ENCODE assay signal across 24 cellular contexts in the genomic region with DNA sequence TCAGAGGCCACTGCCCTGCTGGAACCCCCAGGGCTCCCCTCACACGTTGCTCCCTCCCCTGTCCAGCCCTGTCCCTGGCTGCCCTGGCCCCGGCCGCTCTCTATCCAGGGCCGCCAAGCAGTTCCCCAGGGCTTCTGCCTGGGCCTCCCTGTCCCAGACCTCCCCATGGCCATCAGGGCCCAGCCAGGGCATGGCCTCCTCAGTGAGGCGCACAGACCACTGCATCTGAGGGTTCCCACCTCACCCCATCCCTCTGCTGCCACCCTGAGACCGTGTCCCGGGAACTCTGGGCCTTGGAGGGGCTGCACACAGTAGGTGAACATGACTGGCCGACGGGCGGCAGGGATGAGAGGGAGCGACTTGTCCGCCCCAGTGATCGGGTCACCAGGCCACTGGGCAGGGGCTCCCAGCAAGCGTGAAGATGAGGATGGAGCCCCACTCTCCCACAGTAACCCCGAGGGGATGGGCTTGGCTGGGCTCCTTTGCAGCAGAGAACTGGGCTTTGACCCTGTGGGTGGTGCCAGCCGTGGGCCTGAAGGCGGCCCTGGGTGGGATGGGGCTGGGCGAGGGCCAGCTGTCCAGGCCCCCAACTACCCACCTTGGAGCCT.
DNase-seq lines count a peak whose midpoint lies in the region; ATAC-seq and TF ChIP-seq lines count a peak whose summit lies in the region.
"Had no signal": no experiment of that assay in that cellular context is flagged by ENCODE, and none has a peak within 500 bp of the region (broad histone marks: within the 10 kb centered on the region; RNA-seq: fewer than 3 reads in every experiment).

No MANE protein-coding gene starts in this region.

- H3K14ac ChIP-seq in mesenchymal stem cell (ENCODE audit: low read length in 2 of 2), result no peak overlapping the region

- CTCF ChIA-PET in HEK293 (lab: Yijun Ruan, JAX), result no interaction called here

- H3K36me3 ChIP-seq in HEK293 (ENCODE audit: control insufficient read depth in 2 of 2, insufficient read depth in 1 of 2, low read length in 2 of 2), result no peaks in the 10 kb centered on the region
- peaks cover 0 to 71% of the 10 kb centered on the region in 2 experiments for H3K36me3 ChIP-seq in mesenchymal stem cell (ENCODE audit: control insufficient read depth in 1 of 2, insufficient read depth in 2 of 2, low read depth in 1 of 2, low read length in 2 of 2)
- H3K36me3 ChIP-seq: MG63 had no signal

- POLR2A ChIA-PET in HEK293 (lab: Yijun Ruan, JAX), result no interaction called here

- H2BK15ac ChIP-seq in mesenchymal stem cell (ENCODE audit: low read depth, poor library complexity, severe bottlenecking), result no peak overlapping the region

- no peak overlapping the region for H3K18ac ChIP-seq in mesenchymal stem cell (ENCODE audit: low read depth in 1 of 2, low read length in 2 of 2)

- 97% methylated on average over 18 of the region's 18 CpGs for WGBS in mesenchymal stem cell

- H2BK12ac ChIP-seq in mesenchymal stem cell (ENCODE audit: low read length in 2 of 2), result no peak overlapping the region

- no peak overlapping the region for H3K23ac ChIP-seq in mesenchymal stem cell (ENCODE audit: low read length in 2 of 2)

- peak overlapping the region; percentile 77 for H3K27ac Mint-ChIP-seq in stimulated activated naive B cell treated with anti-CD40 and anti-IgM and Interleukin-4, amounts not matched to agents 10 μg/mL and 1 μg/mL and 100 μg/mL, for 72 hours
- H3K27ac Mint-ChIP-seq: CD4-positive, alpha-beta T cell had no signal

- H3K36me3 Mint-ChIP-seq in stimulated activated naive B cell treated with anti-CD40 and anti-IgM and Interleukin-4, amounts not matched to agents 10 μg/mL and 1 μg/mL and 100 μg/mL, for 72 hours, result peaks cover 23 to 52% of the 10 kb centered on the region in 2 donors

- no peak overlapping the region for H3K4me2 ChIP-seq in mesenchymal stem cell (ENCODE audit: low read length, poor library complexity, severe bottlenecking)

- H3K4me3 ChIP-seq in HEK293 (ENCODE audit: low read depth, low read length) (no peak overlapping the region), mesenchymal stem cell (ENCODE audit: insufficient read depth in 1 of 2, low read depth in 1 of 2, low read length in 2 of 2) (no peak overlapping the region)
- H3K4me3 ChIP-seq: BLaER1, MG63 had no signal

- H2BK5ac ChIP-seq in mesenchymal stem cell (ENCODE audit: low read depth, low read length, poor library complexity, severe bottlenecking), result no peak overlapping the region

- no peak overlapping the region for H3K9ac ChIP-seq in mesenchymal stem cell (ENCODE audit: low read length)
- H3K9ac ChIP-seq: BLaER1 had no signal

- H3K4me1 ChIP-seq in HEK293 (ENCODE audit: control insufficient read depth, insufficient read depth, low read length), result no peaks in the 10 kb centered on the region
- H3K4me1 ChIP-seq in mesenchymal stem cell (ENCODE audit: control insufficient read depth, insufficient read depth, low read depth, low read length), result peaks cover 31% of the 10 kb centered on the region

- peak overlapping the region; percentile 52 for H4K91ac ChIP-seq in mesenchymal stem cell (ENCODE audit: low read length)

- H3K27me3 ChIP-seq in mesenchymal stem cell (ENCODE audit: control insufficient read depth in 1 of 2, insufficient read depth in 1 of 2, low read length in 2 of 2), result no peaks in the 10 kb centered on the region
- H3K27me3 ChIP-seq: BLaER1, MG63 had no signal

- H3K4me3 Mint-ChIP-seq in stimulated activated naive B cell treated with anti-CD40 and anti-IgM and Interleukin-4, amounts not matched to agents 10 μg/mL and 1 μg/mL and 100 μg/mL, for 72 hours, result no peak overlapping the region
- H3K4me3 Mint-ChIP-seq: CD4-positive, alpha-beta T cell had no signal

- no peak for DNase-seq in mesenchymal stem cell
- DNase-seq in stimulated activated naive B cell treated with anti-CD40 and anti-IgM and Interleukin-4, amounts not matched to agents 10 μg/mL and 1 μg/mL and 100 μg/mL, for 72 hours, result no peak
- DNase-seq: CD4-positive, alpha-beta T cell; DMS 273 treated with DMSO at 0.1 percent for 48 hours; DMS79 treated with DMSO at 0.1 percent for 48 hours; GF-D8; H7; KG1; MG63; NCI-H1105 treated with DMSO at 0.1 percent for 48 hours; NCI-H146; NCI-H2029; NCI-H446 treated with DMSO at 0.1 percent for 48 hours; NCI-H526; NCI-H82; NK-92 treated with Interleukin-12 subunit alpha and Interleukin-12 subunit beta, amount 100 ng/mL, for 24 hours; RPMI8226; SHP77 treated with DMSO at 0.1 percent for 48 hours had no signal

- no peak for ATAC-seq in stimulated activated naive B cell treated with anti-CD40 and anti-IgM and Interleukin-4, amounts not matched to agents 10 μg/mL and 1 μg/mL and 100 μg/mL, for 72 hours (replicated peaks)
- no peak for ATAC-seq in GM19351 (IDR thresholded peaks at IDR 0.05; ENCODE audit: unreplicated experiment)
- ATAC-seq in HG02885 (IDR thresholded peaks at IDR 0.05; ENCODE audit: poor library complexity, unreplicated experiment), result no peak
- no peak for ATAC-seq in HG03280 (IDR thresholded peaks at IDR 0.05; ENCODE audit: unreplicated experiment)

- peaks cover 40 to 69% of the 10 kb centered on the region in 2 donors for H3K4me1 Mint-ChIP-seq in stimulated activated naive B cell treated with anti-CD40 and anti-IgM and Interleukin-4, amounts not matched to agents 10 μg/mL and 1 μg/mL and 100 μg/mL, for 72 hours

- H3K27ac ChIP-seq in HEK293 (ENCODE audit: extremely low read depth, low read depth, low read length), result no peak overlapping the region
- peak overlapping the region; percentile 10 for H3K27ac ChIP-seq in cingulate gyrus (ENCODE audit: low read depth, low read length)
- H3K27ac ChIP-seq in mesenchymal stem cell (ENCODE audit: low read length, poor library complexity, severe bottlenecking), result no peak overlapping the region
- H3K27ac ChIP-seq: BLaER1 had no signal

- no peak overlapping the region for H2AK5ac ChIP-seq in mesenchymal stem cell (ENCODE audit: low read length, severe bottlenecking)

- no peaks in the 10 kb centered on the region for H3K27me3 Mint-ChIP-seq in stimulated activated naive B cell treated with anti-CD40 and anti-IgM and Interleukin-4, amounts not matched to agents 10 μg/mL and 1 μg/mL and 100 μg/mL, for 72 hours
- H3K27me3 Mint-ChIP-seq: CD4-positive, alpha-beta T cell had no signal

- peaks cover 0 to 3% of the 10 kb centered on the region in 2 donors for H3K9me3 Mint-ChIP-seq in stimulated activated naive B cell treated with anti-CD40 and anti-IgM and Interleukin-4, amounts not matched to agents 10 μg/mL and 1 μg/mL and 100 μg/mL, for 72 hours
- H3K9me3 Mint-ChIP-seq: CD4-positive, alpha-beta T cell had no signal

- no peak for TF ChIP-seq CTCF in HEK293 (tag by site-specific recombination; IDR thresholded peaks at IDR 0.05)

- H3K79me1 ChIP-seq in mesenchymal stem cell (replicated peaks; ENCODE audit: low read length, poor library complexity, severe bottlenecking), result peaks cover 85% of the 10 kb centered on the region

- no peak overlapping the region for H4K8ac ChIP-seq in mesenchymal stem cell (ENCODE audit: low read length)

- H2BK120ac ChIP-seq in mesenchymal stem cell (ENCODE audit: low read depth, low read length), result no peak overlapping the region

- H2AFZ ChIP-seq in mesenchymal stem cell (ENCODE audit: low read depth, low read length), result no peak overlapping the region

- no peak overlapping the region for H3K4ac ChIP-seq in mesenchymal stem cell (ENCODE audit: low read depth in 1 of 2, low read length in 2 of 2)

- no peaks in the 10 kb centered on the region for H3K9me3 ChIP-seq in HEK293 (ENCODE audit: control insufficient read depth, insufficient read depth, low read depth, low read length)
- no peaks in the 10 kb centered on the region for H3K9me3 ChIP-seq in mesenchymal stem cell (ENCODE audit: control insufficient read depth, low read length)
- H3K9me3 ChIP-seq: BLaER1, MG63 had no signal

TF ChIP-seq in HEK293, 187 proteins besides CTCF, POLR2A, EP300 and RAD21:
- TF ChIP-seq ZNF223 (tag by site-specific recombination; IDR thresholded peaks at IDR 0.05) (no peak), HOXD13 (CRISPR knock-in tag; IDR thresholded peaks at IDR 0.05; ENCODE audit: borderline replicate concordance) (no peak), ZFHX2 (tag by site-specific recombination; conservative IDR thresholded peaks at IDR 0.05) (0 out of 2 replicates have a peak, but pooled peaks have one; percentile 11), ZBTB7A (tag by site-specific recombination; IDR thresholded peaks at IDR 0.05; ENCODE audit: low read depth) (no peak), ZNF521 (tag by site-specific recombination; IDR thresholded peaks at IDR 0.05) (no peak), ZBTB21 (tag by site-specific recombination; IDR thresholded peaks at IDR 0.05) (no peak), ZEB2 (tag by site-specific recombination; IDR thresholded peaks at IDR 0.05) (no peak), ZFP41 (tag by site-specific recombination; IDR thresholded peaks at IDR 0.05; ENCODE audit: borderline replicate concordance) (no peak), ZNF416 (tag by site-specific recombination; IDR thresholded peaks at IDR 0.05) (no peak), REPIN1 (tag by site-specific recombination; IDR thresholded peaks at IDR 0.05; ENCODE audit: low read depth) (no peak), EGR2 (tag by site-specific recombination; IDR thresholded peaks at IDR 0.05; ENCODE audit: low read depth) (0 out of 2 replicates have a peak, but pooled peaks have one; percentile 6), ZFP3 (tag by site-specific recombination; IDR thresholded peaks at IDR 0.05; ENCODE audit: low read depth) (no peak)
- TF ChIP-seq, protein P1, sequence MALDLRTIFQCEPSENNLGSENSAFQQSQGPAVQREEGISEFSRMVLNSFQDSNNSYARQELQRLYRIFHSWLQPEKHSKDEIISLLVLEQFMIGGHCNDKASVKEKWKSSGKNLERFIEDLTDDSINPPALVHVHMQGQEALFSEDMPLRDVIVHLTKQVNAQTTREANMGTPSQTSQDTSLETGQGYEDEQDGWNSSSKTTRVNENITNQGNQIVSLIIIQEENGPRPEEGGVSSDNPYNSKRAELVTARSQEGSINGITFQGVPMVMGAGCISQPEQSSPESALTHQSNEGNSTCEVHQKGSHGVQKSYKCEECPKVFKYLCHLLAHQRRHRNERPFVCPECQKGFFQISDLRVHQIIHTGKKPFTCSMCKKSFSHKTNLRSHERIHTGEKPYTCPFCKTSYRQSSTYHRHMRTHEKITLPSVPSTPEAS (tag by site-specific recombination; IDR thresholded peaks at IDR 0.05), result no peak
- TF ChIP-seq, protein P2, sequence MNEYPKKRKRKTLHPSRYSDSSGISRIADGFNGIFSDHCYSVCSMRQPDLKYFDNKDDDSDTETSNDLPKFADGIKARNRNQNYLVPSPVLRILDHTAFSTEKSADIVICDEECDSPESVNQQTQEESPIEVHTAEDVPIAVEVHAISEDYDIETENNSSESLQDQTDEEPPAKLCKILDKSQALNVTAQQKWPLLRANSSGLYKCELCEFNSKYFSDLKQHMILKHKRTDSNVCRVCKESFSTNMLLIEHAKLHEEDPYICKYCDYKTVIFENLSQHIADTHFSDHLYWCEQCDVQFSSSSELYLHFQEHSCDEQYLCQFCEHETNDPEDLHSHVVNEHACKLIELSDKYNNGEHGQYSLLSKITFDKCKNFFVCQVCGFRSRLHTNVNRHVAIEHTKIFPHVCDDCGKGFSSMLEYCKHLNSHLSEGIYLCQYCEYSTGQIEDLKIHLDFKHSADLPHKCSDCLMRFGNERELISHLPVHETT (tag by site-specific recombination; IDR thresholded peaks at IDR 0.05), result no peak
